2 cellular contexts compared by ENCODE assay signal in the genomic region with DNA sequence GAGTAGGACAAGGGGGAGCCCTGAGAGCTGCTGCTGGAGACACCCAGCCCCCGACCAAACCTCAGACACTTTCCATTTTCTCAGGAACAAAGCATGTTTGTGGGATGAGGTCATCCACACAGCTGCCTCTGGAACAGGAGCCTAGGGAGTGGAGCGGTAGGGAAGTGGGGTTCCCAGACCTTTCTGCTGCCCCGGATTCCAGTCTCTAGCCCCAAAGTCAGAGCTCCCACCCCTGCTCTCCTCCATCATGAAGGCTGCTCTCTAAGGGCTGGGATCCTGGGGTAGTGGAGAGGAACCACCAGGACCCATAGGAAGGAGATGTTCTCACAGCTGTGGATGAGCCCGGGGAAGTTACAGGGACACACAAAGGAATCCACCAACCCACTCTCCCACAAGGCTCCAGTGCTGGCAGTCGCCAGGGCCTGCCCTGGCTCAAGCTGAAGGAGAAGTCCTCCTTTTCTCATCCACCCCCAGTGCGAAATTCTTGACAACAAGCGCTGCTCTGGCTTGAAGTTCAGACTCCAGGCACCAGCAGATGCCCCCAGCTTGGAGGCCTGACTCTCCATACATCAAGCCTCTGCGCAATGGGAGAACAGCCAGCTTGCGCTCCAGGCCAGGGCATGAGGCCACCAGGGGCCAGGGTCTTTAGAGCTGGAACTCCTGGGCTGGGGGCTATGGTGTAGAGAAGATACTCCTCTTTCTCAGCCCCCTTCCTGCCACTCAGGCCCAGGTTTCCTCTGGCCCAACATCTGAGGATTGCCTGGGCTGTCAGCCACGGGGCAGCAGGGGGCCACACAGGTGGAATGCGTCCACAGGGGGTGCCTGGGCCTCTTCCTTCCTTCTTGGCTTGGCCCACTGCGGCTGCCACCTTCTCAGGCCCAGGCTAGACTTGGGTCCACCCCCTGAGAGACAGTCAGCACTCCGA.
A peak's percentile ranks its signal among the peaks of the same experiment; 100 is the strongest.
TF ChIP-seq lines count a peak whose summit lies in the region.

No MANE protein-coding gene starts in this region.

TF ChIP-seq in GM23338, 12 proteins besides CTCF, POLR2A, EP300 and RAD21:
- TF ChIP-seq, protein P1, sequence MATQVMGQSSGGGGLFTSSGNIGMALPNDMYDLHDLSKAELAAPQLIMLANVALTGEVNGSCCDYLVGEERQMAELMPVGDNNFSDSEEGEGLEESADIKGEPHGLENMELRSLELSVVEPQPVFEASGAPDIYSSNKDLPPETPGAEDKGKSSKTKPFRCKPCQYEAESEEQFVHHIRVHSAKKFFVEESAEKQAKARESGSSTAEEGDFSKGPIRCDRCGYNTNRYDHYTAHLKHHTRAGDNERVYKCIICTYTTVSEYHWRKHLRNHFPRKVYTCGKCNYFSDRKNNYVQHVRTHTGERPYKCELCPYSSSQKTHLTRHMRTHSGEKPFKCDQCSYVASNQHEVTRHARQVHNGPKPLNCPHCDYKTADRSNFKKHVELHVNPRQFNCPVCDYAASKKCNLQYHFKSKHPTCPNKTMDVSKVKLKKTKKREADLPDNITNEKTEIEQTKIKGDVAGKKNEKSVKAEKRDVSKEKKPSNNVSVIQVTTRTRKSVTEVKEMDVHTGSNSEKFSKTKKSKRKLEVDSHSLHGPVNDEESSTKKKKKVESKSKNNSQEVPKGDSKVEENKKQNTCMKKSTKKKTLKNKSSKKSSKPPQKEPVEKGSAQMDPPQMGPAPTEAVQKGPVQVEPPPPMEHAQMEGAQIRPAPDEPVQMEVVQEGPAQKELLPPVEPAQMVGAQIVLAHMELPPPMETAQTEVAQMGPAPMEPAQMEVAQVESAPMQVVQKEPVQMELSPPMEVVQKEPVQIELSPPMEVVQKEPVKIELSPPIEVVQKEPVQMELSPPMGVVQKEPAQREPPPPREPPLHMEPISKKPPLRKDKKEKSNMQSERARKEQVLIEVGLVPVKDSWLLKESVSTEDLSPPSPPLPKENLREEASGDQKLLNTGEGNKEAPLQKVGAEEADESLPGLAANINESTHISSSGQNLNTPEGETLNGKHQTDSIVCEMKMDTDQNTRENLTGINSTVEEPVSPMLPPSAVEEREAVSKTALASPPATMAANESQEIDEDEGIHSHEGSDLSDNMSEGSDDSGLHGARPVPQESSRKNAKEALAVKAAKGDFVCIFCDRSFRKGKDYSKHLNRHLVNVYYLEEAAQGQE (IDR thresholded peaks at IDR 0.05; ENCODE audit: unreplicated experiment) = no peak
- TF ChIP-seq EZH2phosphoT487 (IDR thresholded peaks at IDR 0.05; ENCODE audit: unreplicated experiment) = no peak
- no peak for TF ChIP-seq CREB1 (CRISPR knock-in tag; IDR thresholded peaks at IDR 0.05; ENCODE audit: low read depth)

TF ChIP-seq in WTC11, 78 proteins besides CTCF, POLR2A, EP300 and RAD21 (continued from another document):
- TF ChIP-seq, protein P2, sequence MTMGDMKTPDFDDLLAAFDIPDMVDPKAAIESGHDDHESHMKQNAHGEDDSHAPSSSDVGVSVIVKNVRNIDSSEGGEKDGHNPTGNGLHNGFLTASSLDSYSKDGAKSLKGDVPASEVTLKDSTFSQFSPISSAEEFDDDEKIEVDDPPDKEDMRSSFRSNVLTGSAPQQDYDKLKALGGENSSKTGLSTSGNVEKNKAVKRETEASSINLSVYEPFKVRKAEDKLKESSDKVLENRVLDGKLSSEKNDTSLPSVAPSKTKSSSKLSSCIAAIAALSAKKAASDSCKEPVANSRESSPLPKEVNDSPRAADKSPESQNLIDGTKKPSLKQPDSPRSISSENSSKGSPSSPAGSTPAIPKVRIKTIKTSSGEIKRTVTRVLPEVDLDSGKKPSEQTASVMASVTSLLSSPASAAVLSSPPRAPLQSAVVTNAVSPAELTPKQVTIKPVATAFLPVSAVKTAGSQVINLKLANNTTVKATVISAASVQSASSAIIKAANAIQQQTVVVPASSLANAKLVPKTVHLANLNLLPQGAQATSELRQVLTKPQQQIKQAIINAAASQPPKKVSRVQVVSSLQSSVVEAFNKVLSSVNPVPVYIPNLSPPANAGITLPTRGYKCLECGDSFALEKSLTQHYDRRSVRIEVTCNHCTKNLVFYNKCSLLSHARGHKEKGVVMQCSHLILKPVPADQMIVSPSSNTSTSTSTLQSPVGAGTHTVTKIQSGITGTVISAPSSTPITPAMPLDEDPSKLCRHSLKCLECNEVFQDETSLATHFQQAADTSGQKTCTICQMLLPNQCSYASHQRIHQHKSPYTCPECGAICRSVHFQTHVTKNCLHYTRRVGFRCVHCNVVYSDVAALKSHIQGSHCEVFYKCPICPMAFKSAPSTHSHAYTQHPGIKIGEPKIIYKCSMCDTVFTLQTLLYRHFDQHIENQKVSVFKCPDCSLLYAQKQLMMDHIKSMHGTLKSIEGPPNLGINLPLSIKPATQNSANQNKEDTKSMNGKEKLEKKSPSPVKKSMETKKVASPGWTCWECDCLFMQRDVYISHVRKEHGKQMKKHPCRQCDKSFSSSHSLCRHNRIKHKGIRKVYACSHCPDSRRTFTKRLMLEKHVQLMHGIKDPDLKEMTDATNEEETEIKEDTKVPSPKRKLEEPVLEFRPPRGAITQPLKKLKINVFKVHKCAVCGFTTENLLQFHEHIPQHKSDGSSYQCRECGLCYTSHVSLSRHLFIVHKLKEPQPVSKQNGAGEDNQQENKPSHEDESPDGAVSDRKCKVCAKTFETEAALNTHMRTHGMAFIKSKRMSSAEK (CRISPR knock-in tag; IDR thresholded peaks at IDR 0.05; ENCODE audit: borderline replicate concordance) = no peak
- TF ChIP-seq RORB (CRISPR knock-in tag; IDR thresholded peaks at IDR 0.05) (no peak), PRRX2 (CRISPR knock-in tag; IDR thresholded peaks at IDR 0.05) (no peak), ZNF219 (CRISPR knock-in tag; IDR thresholded peaks at IDR 0.05; ENCODE audit: borderline replicate concordance) (no peak)
- TF ChIP-seq, protein P3, sequence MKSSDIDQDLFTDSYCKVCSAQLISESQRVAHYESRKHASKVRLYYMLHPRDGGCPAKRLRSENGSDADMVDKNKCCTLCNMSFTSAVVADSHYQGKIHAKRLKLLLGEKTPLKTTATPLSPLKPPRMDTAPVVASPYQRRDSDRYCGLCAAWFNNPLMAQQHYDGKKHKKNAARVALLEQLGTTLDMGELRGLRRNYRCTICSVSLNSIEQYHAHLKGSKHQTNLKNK (CRISPR knock-in tag; IDR thresholded peaks at IDR 0.05) = no peak
- TF ChIP-seq, protein P4, sequence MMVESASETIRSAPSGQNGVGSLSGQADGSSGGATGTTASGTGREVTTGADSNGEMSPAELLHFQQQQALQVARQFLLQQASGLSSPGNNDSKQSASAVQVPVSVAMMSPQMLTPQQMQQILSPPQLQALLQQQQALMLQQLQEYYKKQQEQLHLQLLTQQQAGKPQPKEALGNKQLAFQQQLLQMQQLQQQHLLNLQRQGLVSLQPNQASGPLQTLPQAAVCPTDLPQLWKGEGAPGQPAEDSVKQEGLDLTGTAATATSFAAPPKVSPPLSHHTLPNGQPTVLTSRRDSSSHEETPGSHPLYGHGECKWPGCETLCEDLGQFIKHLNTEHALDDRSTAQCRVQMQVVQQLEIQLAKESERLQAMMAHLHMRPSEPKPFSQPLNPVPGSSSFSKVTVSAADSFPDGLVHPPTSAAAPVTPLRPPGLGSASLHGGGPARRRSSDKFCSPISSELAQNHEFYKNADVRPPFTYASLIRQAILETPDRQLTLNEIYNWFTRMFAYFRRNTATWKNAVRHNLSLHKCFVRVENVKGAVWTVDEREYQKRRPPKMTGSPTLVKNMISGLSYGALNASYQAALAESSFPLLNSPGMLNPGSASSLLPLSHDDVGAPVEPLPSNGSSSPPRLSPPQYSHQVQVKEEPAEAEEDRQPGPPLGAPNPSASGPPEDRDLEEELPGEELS (CRISPR knock-in tag; IDR thresholded peaks at IDR 0.05) = no peak
- TF ChIP-seq, protein P5, sequence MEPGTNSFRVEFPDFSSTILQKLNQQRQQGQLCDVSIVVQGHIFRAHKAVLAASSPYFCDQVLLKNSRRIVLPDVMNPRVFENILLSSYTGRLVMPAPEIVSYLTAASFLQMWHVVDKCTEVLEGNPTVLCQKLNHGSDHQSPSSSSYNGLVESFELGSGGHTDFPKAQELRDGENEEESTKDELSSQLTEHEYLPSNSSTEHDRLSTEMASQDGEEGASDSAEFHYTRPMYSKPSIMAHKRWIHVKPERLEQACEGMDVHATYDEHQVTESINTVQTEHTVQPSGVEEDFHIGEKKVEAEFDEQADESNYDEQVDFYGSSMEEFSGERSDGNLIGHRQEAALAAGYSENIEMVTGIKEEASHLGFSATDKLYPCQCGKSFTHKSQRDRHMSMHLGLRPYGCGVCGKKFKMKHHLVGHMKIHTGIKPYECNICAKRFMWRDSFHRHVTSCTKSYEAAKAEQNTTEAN (CRISPR knock-in tag; IDR thresholded peaks at IDR 0.05) = no peak
- TF ChIP-seq, protein P6, sequence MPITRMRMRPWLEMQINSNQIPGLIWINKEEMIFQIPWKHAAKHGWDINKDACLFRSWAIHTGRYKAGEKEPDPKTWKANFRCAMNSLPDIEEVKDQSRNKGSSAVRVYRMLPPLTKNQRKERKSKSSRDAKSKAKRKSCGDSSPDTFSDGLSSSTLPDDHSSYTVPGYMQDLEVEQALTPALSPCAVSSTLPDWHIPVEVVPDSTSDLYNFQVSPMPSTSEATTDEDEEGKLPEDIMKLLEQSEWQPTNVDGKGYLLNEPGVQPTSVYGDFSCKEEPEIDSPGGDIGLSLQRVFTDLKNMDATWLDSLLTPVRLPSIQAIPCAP (CRISPR knock-in tag; IDR thresholded peaks at IDR 0.05) = 0 out of 2 replicates have a peak, but pooled peaks have one; percentile 21
TF ChIP-seq in WTC11: peak in this region for 2.
